In genomic region chr7:26681819-26682418, GRCh38 we compare ENCODE assay signal across 8 cellular contexts.
A peak's percentile ranks its signal among the peaks of the same experiment; 100 is the strongest.
DNase-seq lines count a peak whose midpoint lies in the region; ATAC-seq and TF ChIP-seq lines count a peak whose summit lies in the region.

No MANE protein-coding gene starts in this region.

- no peaks in the 10 kb centered on the region for H3K9me3 Mint-ChIP-seq in Calu3 (ENCODE audit: low read depth, unreplicated experiment)
- H3K9me3 Mint-ChIP-seq in activated CD4-positive, alpha-beta memory T cell treated with anti-CD3 and anti-CD28 coated beads for 36 hours = no peaks in the 10 kb centered on the region

- BruUV-seq in Calu3 (replicated peaks; lab: Mats Ljungman, UMichigan) = no TSS peak

- H3K36me3 ChIP-seq in RWPE2 (ENCODE audit: low read depth) = no peaks in the 10 kb centered on the region; the same call in 1 of the 2 replicates
- H3K36me3 ChIP-seq in gastroesophageal sphincter = peaks cover 0 to 4% of the 10 kb centered on the region in 2 donors
- H3K36me3 ChIP-seq in transverse colon = no peaks in the 10 kb centered on the region

- CTCF ChIA-PET in Calu3 (lab: Charles Lee) = interaction anchor here (0.6 to 2.7 kb wide), 10 partner anchors 14 to 1048 kb away, joined by 3 to 31 read pairs (median 4); no protein-coding TSS in a partner anchor
- CTCF ChIA-PET in activated CD4-positive, alpha-beta memory T cell treated with anti-CD3 and anti-CD28 coated beads for 36 hours (lab: Charles Lee) = interaction anchor here (0.6 to 3.1 kb wide), 25 partner anchors 8 to 789 kb away, joined by 3 to 15 read pairs (median 4); partner anchors contain the start of gene HOXA7

- DNase-seq in Calu3 (peak; percentile 34), RWPE2 (ENCODE audit: low spot score) (no peak), transverse colon (no peak), D341Med (ENCODE audit: low spot score) (no peak), GDM1 (lab: John Stamatoyannopoulos, UW) (no peak)
- no peak for DNase-seq in activated CD4-positive, alpha-beta memory T cell treated with anti-CD3 and anti-CD28 coated beads for 36 hours

- 56 to 71% methylated on average over 3 of the region's 3 CpGs for WGBS in gastroesophageal sphincter (ENCODE audit: low coverage in 1 of 2), 2 donors
- WGBS in transverse colon (ENCODE audit: low coverage in 1 of 2), 2 donors = 41 to 54% methylated on average over 3 of the region's 3 CpGs

- POLR2A ChIA-PET in activated CD4-positive, alpha-beta memory T cell treated with anti-CD3 and anti-CD28 coated beads for 36 hours (lab: Charles Lee) = no interaction called here

- H3K27me3 Mint-ChIP-seq in Calu3 (ENCODE audit: unreplicated experiment) = no peaks in the 10 kb centered on the region
- peaks cover 13% of the 10 kb centered on the region for H3K27me3 Mint-ChIP-seq in activated CD4-positive, alpha-beta memory T cell treated with anti-CD3 and anti-CD28 coated beads for 36 hours

- no peaks in the 10 kb centered on the region for H3K4me1 Mint-ChIP-seq in Calu3 (ENCODE audit: low read depth, unreplicated experiment)
- no peaks in the 10 kb centered on the region for H3K4me1 Mint-ChIP-seq in activated CD4-positive, alpha-beta memory T cell treated with anti-CD3 and anti-CD28 coated beads for 36 hours (ENCODE audit: low read depth)

- no peak overlapping the region for H3K4me3 Mint-ChIP-seq in Calu3 (ENCODE audit: low read depth, unreplicated experiment)
- no peak overlapping the region for H3K4me3 Mint-ChIP-seq in activated CD4-positive, alpha-beta memory T cell treated with anti-CD3 and anti-CD28 coated beads for 36 hours

- intact Hi-C loops in Calu3 (cut with micrococcal nuclease; ENCODE audit: unreplicated experiment) = loop anchor here (1.0 kb wide), 1 partner anchor 479 kb away; no protein-coding TSS in a partner anchor
- intact Hi-C loops in transverse colon (cut with DNase I; ENCODE audit: low total_unique reads) = no loop called here
- intact Hi-C loops in activated CD4-positive, alpha-beta memory T cell treated with anti-CD3 and anti-CD28 coated beads for 36 hours (cut with micrococcal nuclease) = loop anchor here (1.0 to 5.0 kb wide), 2 partner anchors 180 to 479 kb away; partner anchors contain the start of gene SKAP2

- H3K9me3 ChIP-seq in RWPE2 (ENCODE audit: severe bottlenecking) = no peaks in the 10 kb centered on the region
- H3K9me3 ChIP-seq in gastroesophageal sphincter = no peaks in the 10 kb centered on the region
- H3K9me3 ChIP-seq in transverse colon = no peaks in the 10 kb centered on the region

- peaks cover 4% of the 10 kb centered on the region for H3K4me1 ChIP-seq in RWPE2 (ENCODE audit: insufficient read depth, poor library complexity, severe bottlenecking)
- peaks cover 3 to 51% (median 8%) of the 10 kb centered on the region in 3 donors for H3K4me1 ChIP-seq in gastroesophageal sphincter
- peaks cover 0 to 17% (median 7%) of the 10 kb centered on the region in 4 donors for H3K4me1 ChIP-seq in transverse colon

- ATAC-seq in HG03354 (IDR thresholded peaks at IDR 0.05; ENCODE audit: poor library complexity, severe bottlenecking, unreplicated experiment) (peak; percentile 53), RWPE2 (ENCODE audit: low read depth) (no peak), gastroesophageal sphincter (no peak)

- in situ Hi-C loops in transverse colon (cut with MboI; ENCODE audit: low pct_ligation_motif_present in 1 of 4, low pct_unique_long_range_greater_than_20kb in 1 of 4, low sequenced_read_pairs in 3 of 4) = no loop called here

- H3K36me3 Mint-ChIP-seq in Calu3 (ENCODE audit: insufficient read depth, unreplicated experiment) = no peaks in the 10 kb centered on the region
- H3K36me3 Mint-ChIP-seq in activated CD4-positive, alpha-beta memory T cell treated with anti-CD3 and anti-CD28 coated beads for 36 hours = no peaks in the 10 kb centered on the region

- H3K4me3 ChIP-seq in RWPE2 (ENCODE audit: severe bottlenecking) (no peak overlapping the region), gastroesophageal sphincter (no peak overlapping the region), transverse colon (no peak overlapping the region)

- H3K27ac Mint-ChIP-seq in Calu3 (ENCODE audit: unreplicated experiment) = no peak overlapping the region
- no peak overlapping the region for H3K27ac Mint-ChIP-seq in activated CD4-positive, alpha-beta memory T cell treated with anti-CD3 and anti-CD28 coated beads for 36 hours

- TF ChIP-seq CTCF in Calu3 (IDR thresholded peaks at IDR 0.05; ENCODE audit: unreplicated experiment) (peak; percentile 66), RWPE2 (IDR thresholded peaks at IDR 0.05; ENCODE audit: poor library complexity, severe bottlenecking) (peak; percentile 90), gastroesophageal sphincter (IDR thresholded peaks at IDR 0.05) (peak; percentile 36 to 81 (median 52)), transverse colon (IDR thresholded peaks at IDR 0.05) (peak; percentile 62 to 86 (median 72))

- H3K27me3 ChIP-seq in RWPE2 (ENCODE audit: insufficient read depth, poor library complexity, severe bottlenecking) (no peaks in the 10 kb centered on the region), gastroesophageal sphincter (no peaks in the 10 kb centered on the region), transverse colon (no peaks in the 10 kb centered on the region)

- no peak for TF ChIP-seq POLR2A in gastroesophageal sphincter (IDR thresholded peaks at IDR 0.05)
- no peak for TF ChIP-seq POLR2A in transverse colon (IDR thresholded peaks at IDR 0.05)

- TF ChIP-seq EP300 in gastroesophageal sphincter (IDR thresholded peaks at IDR 0.05) (no peak), transverse colon (IDR thresholded peaks at IDR 0.05; ENCODE audit: low read depth) (no peak)

- no peak overlapping the region for H3K27ac ChIP-seq in RWPE2 (ENCODE audit: poor library complexity, severe bottlenecking)
- H3K27ac ChIP-seq in gastroesophageal sphincter = no peak overlapping the region
- no peak overlapping the region for H3K27ac ChIP-seq in transverse colon
